ENCODE assay signal across 14 cellular contexts in genomic region chr11:82902880-82903279, GRCh38. TPM values are rescaled to one million over a fixed set of nuclear protein-coding genes. Genes with fewer than 3 reads are reported as not detected.
DNase-seq lines count a peak whose midpoint lies in the region; ATAC-seq, FAIRE-seq and TF ChIP-seq lines count a peak whose summit lies in the region.
"Had no signal": no experiment of that assay in that cellular context is flagged by ENCODE, and none has a peak within 500 bp of the region (broad histone marks: within the 10 kb centered on the region; RNA-seq: fewer than 3 reads in every experiment).

No MANE protein-coding gene starts in this region.

- 62% methylated on average over 3 of the region's 3 CpGs for WGBS in A549 (ENCODE audit: missing lambda C conversion rate)

- FAIRE-seq in A549 (lab: Jason Lieb, UNC): no peak

- H3K79me2 ChIP-seq in SU-DHL-6 (ENCODE audit: insufficient read depth, low read length): peaks cover 62% of the 10 kb centered on the region

- POLR2A ChIA-PET in A549 (lab: Yijun Ruan, JAX): no interaction called here

- H4K20me1 ChIP-seq in SU-DHL-6 (ENCODE audit: low read depth, low read length): 0 out of 2 replicates have a peak, but pooled peaks cover 3% of the 10 kb centered on the region

- H3K27ac ChIP-seq in A549 (no peak overlapping the region), SU-DHL-6 (ENCODE audit: low read depth, low read length) (no peak overlapping the region), iPS-18a (ENCODE audit: low read length) (no peak overlapping the region)

- H3K9me2 ChIP-seq in SU-DHL-6 (replicated peaks; ENCODE audit: insufficient read depth, low read length): no peaks in the 10 kb centered on the region

- no peak overlapping the region for H3K4me3 ChIP-seq in A549
- H3K4me3 ChIP-seq in GM12864 (ENCODE audit: low read depth, low read length): peak overlapping the region; percentile 98; the same call in 1 of the 2 replicates
- H3K4me3 ChIP-seq in SU-DHL-6 (ENCODE audit: insufficient read depth, low read length, poor library complexity, severe bottlenecking): peak overlapping the region; percentile 85
- H3K4me3 ChIP-seq in iPS-18a (ENCODE audit: low read length): peak overlapping the region; percentile 92

- H3K36me3 ChIP-seq in SU-DHL-6 (ENCODE audit: low read length) (no peaks in the 10 kb centered on the region), iPS-18a (ENCODE audit: control insufficient read depth, low read depth, low read length) (no peaks in the 10 kb centered on the region)

- peaks cover 22% of the 10 kb centered on the region for H3F3A ChIP-seq in SU-DHL-6 (ENCODE audit: insufficient read depth)

- no peak overlapping the region for H2AFZ ChIP-seq in SU-DHL-6 (ENCODE audit: low read depth, low read length, severe bottlenecking)

- no peaks in the 10 kb centered on the region for H3K9me3 ChIP-seq in A549
- H3K9me3 ChIP-seq in SU-DHL-6 (ENCODE audit: insufficient read depth, low read length): no peaks in the 10 kb centered on the region
- H3K9me3 ChIP-seq in iPS-18a (ENCODE audit: control insufficient read depth, low read depth, low read length): no peaks in the 10 kb centered on the region

- H3K9ac ChIP-seq in SU-DHL-6 (ENCODE audit: low read length) (peak overlapping the region; percentile 64), iPS-18a (ENCODE audit: low read length) (peak overlapping the region; percentile 86)

- no peaks in the 10 kb centered on the region for H3K27me3 ChIP-seq in SU-DHL-6 (ENCODE audit: low read length)
- H3K27me3 ChIP-seq in iPS-18a (ENCODE audit: control insufficient read depth, insufficient read depth, low read length): no peaks in the 10 kb centered on the region

- ATAC-seq in A549 (no peak), HG02623 (IDR thresholded peaks at IDR 0.05; ENCODE audit: unreplicated experiment) (no peak), GM21576 (IDR thresholded peaks at IDR 0.05; ENCODE audit: unreplicated experiment) (no peak), HG02763 (IDR thresholded peaks at IDR 0.05; ENCODE audit: unreplicated experiment) (no peak)
- ATAC-seq: left cardiac atrium had no signal

- TF ChIP-seq RAD21 in A549 (conservative IDR thresholded peaks at IDR 0.05 in 1 of 2, IDR thresholded peaks at IDR 0.05 in 1 of 2): no peak

- H3K4me1 ChIP-seq in A549 (peaks cover 13% of the 10 kb centered on the region), iPS-18a (ENCODE audit: control insufficient read depth, low read depth, low read length) (peaks cover 18% of the 10 kb centered on the region)

- TF ChIP-seq EP300 in A549 (IDR thresholded peaks at IDR 0.05): no peak

- CTCF ChIA-PET in A549 (lab: Yijun Ruan, JAX): interaction anchor here (1.5 to 3.9 kb wide), 3 partner anchors 11 to 347 kb away, joined by 3 to 17 read pairs (median 11); no protein-coding TSS in a partner anchor

- H3K4me2 ChIP-seq in A549 (peak overlapping the region; percentile 83), SU-DHL-6 (ENCODE audit: low read depth, low read length, poor library complexity, severe bottlenecking) (peak overlapping the region; percentile 91)

- TF ChIP-seq POLR2A in A549 (IDR thresholded peaks at IDR 0.05; ENCODE audit: low read length): no peak

- DNase-seq in A549 (ENCODE audit: low read depth in 1 of 2, low spot score in 1 of 2): no peak
- no peak for DNase-seq in GM12864 (ENCODE audit: low read depth)
- no peak for DNase-seq in activated gamma-delta T cell (lab: John Stamatoyannopoulos, UW)
- DNase-seq: C1 segment of cervical spinal cord; left cardiac atrium; NCI-H1092 treated with DMSO at 0.1 percent for 48 hours; NCI-H510A treated with DMSO at 0.1 percent for 48 hours; SHP77; stimulated activated CD8-positive, alpha-beta memory T cell treated with anti-CD3 and anti-CD28 coated beads, Interleukin-4, amount 100 ng/mL, for 48 hours had no signal

- TF ChIP-seq CTCF in A549 (IDR thresholded peaks at IDR 0.05): no peak
- no peak for TF ChIP-seq CTCF in GM12864 (IDR thresholded peaks at IDR 0.05; ENCODE audit: low read depth, low read length, missing control alignments)
- TF ChIP-seq CTCF in SU-DHL-6 (IDR thresholded peaks at IDR 0.05; ENCODE audit: insufficient read depth, low read length, poor library complexity, severe bottlenecking): no peak

TF ChIP-seq in A549, 52 proteins besides CTCF, POLR2A, EP300 and RAD21:
- no peak for TF ChIP-seq SREBF2 (IDR thresholded peaks at IDR 0.05)
- TF ChIP-seq SMC3 (IDR thresholded peaks at IDR 0.05): no peak
- TF ChIP-seq RCOR1 (IDR thresholded peaks at IDR 0.05; ENCODE audit: low read depth, low read length): no peak
- no peak for TF ChIP-seq TP53 (CRISPR knock-in tag; IDR thresholded peaks at IDR 0.05)
- TF ChIP-seq ESRRA (IDR thresholded peaks at IDR 0.05; ENCODE audit: borderline replicate concordance, low read length): no peak
- TF ChIP-seq ZSCAN20 (CRISPR knock-in tag; IDR thresholded peaks at IDR 0.05): no peak
- TF ChIP-seq HES2 (IDR thresholded peaks at IDR 0.05): no peak
- TF ChIP-seq POLR2AphosphoS2 (conservative IDR thresholded peaks at IDR 0.05; ENCODE audit: low read length): no peak
- no peak for TF ChIP-seq CHD4 (IDR thresholded peaks at IDR 0.05; ENCODE audit: borderline replicate concordance)
- TF ChIP-seq HMGXB4 (CRISPR knock-in tag; IDR thresholded peaks at IDR 0.05; ENCODE audit: borderline replicate concordance): no peak
- no peak for TF ChIP-seq HOXA7 (CRISPR knock-in tag; IDR thresholded peaks at IDR 0.05)
- TF ChIP-seq ELK1 (IDR thresholded peaks at IDR 0.05; ENCODE audit: low read depth, low read length): no peak
- TF ChIP-seq FOXS1 (CRISPR knock-in tag; IDR thresholded peaks at IDR 0.05): no peak
- TF ChIP-seq KDM5A (IDR thresholded peaks at IDR 0.05): no peak

RNA-seq across cellular contexts. Expression of gene DDIAS, which starts 1.3 kb away (rescaled TPM):
- polyA plus RNA-seq in A549 (2011; rRNA removed) (19.9 and 23.9 TPM in 2 replicates), A549 (2017; fragmentation: RNase III; extraction: RNeasy Plus Mini Kit Qiagen cat#74134 plus additional on column Dnase treatment) (14.7 to 19.6 TPM (median 16.1 TPM) in 3 replicates)
- 9.1 and 11.7 TPM in 2 replicates for polyA plus RNA-seq in A549 (2012; cell fraction: cytosol; rRNA removed)
- 4.8 and 6.5 TPM in 2 replicates for polyA plus RNA-seq in A549 (2012; cell fraction: nucleus; rRNA removed)
- polyA minus RNA-seq in A549 (2011; rRNA and poly(A)+ RNA removed): 19.2 and 37.9 TPM in 2 replicates

RNA-seq across cellular contexts. Expression of gene PRCP, which starts 2.6 kb away (rescaled TPM):
- 86.0 and 86.2 TPM in 2 replicates for polyA plus RNA-seq in A549 (2011; rRNA removed)
- polyA plus RNA-seq in A549 (2012; cell fraction: cytosol; rRNA removed): 19.7 and 23.0 TPM in 2 replicates
- polyA plus RNA-seq in A549 (2012; cell fraction: nucleus; rRNA removed): 17.3 and 26.3 TPM in 2 replicates
- 46.7 to 52.9 TPM (median 49.8 TPM) in 3 replicates for polyA plus RNA-seq in A549 (2017; fragmentation: RNase III; extraction: RNeasy Plus Mini Kit Qiagen cat#74134 plus additional on column Dnase treatment)
- 22.4 and 25.0 TPM in 2 replicates for polyA minus RNA-seq in A549 (2011; rRNA and poly(A)+ RNA removed)
